ENCODE assay signal across 13 cellular contexts in genomic region chr11:2945757-2946287, GRCh38. TPM values are rescaled to one million over a fixed set of nuclear protein-coding genes. Genes with fewer than 3 reads are reported as not detected.
A peak's percentile ranks its signal among the peaks of the same experiment; 100 is the strongest.
DNase-seq lines count a peak whose midpoint lies in the region; ATAC-seq, FAIRE-seq and TF ChIP-seq lines count a peak whose summit lies in the region.
"Had no signal": no experiment of that assay in that cellular context is flagged by ENCODE, and none has a peak within 500 bp of the region (broad histone marks: within the 10 kb centered on the region; RNA-seq: fewer than 3 reads in every experiment).

No MANE protein-coding gene starts in this region.

- H3K27ac Mint-ChIP-seq in astrocyte (ENCODE audit: unreplicated experiment) (peak overlapping the region; percentile 77), natural killer cell (peak overlapping the region; percentile 49 to 81)

- peaks cover 15% of the 10 kb centered on the region for H4K20me1 ChIP-seq in astrocyte (ENCODE audit: insufficient read depth, low read length)

- TF ChIP-seq CTCF in left ventricle myocardium inferior (IDR thresholded peaks at IDR 0.05; ENCODE audit: borderline replicate concordance) (no peak), right atrium auricular region (IDR thresholded peaks at IDR 0.05) (no peak), astrocyte (IDR thresholded peaks at IDR 0.05; ENCODE audit: insufficient read depth, low read depth, low read length) (no peak), natural killer cell (IDR thresholded peaks at IDR 0.05) (no peak), vagina (IDR thresholded peaks at IDR 0.05) (no peak)

- FAIRE-seq in astrocyte (lab: Jason Lieb, UNC) (no peak), urothelium cell line (lab: Jason Lieb, UNC) (no peak)
- FAIRE-seq: HepG2 had no signal

- H3K4me3 ChIP-seq in left ventricle myocardium inferior (peak overlapping the region; percentile 49), right atrium auricular region (no peak overlapping the region), astrocyte (ENCODE audit: insufficient read depth, low read depth, low read length) (no peak overlapping the region), vagina (no peak overlapping the region)
- H3K4me3 ChIP-seq: PC-9 had no signal

- peak overlapping the region; percentile 3 for H3K9ac ChIP-seq in astrocyte (ENCODE audit: low read length)

- H3K27me3 Mint-ChIP-seq in astrocyte (ENCODE audit: low read depth, unreplicated experiment) (no peaks in the 10 kb centered on the region), natural killer cell (ENCODE audit: low read depth in 2 of 2) (no peaks in the 10 kb centered on the region)

- H3K4me1 ChIP-seq in left ventricle myocardium inferior (peaks cover 40% of the 10 kb centered on the region), right atrium auricular region (peaks cover 0 to 40% of the 10 kb centered on the region in 2 donors), astrocyte (ENCODE audit: insufficient read depth, low read length) (peaks cover 35% of the 10 kb centered on the region), vagina (peaks cover 18% of the 10 kb centered on the region)
- H3K4me1 ChIP-seq: foreskin keratinocyte had no signal

- ATAC-seq in natural killer cell (no peak), HG03095 (IDR thresholded peaks at IDR 0.05; ENCODE audit: unreplicated experiment) (no peak)
- ATAC-seq: HepG2 had no signal

- DNase-seq in left ventricle myocardium inferior (no peak), right atrium auricular region (ENCODE audit: low spot score) (no peak), astrocyte (ENCODE audit: low read depth) (no peak), natural killer cell (no peak), vagina (ENCODE audit: extremely low spot score in 2 of 2) (no peak), urothelium cell line (ENCODE audit: low spot score) (no peak), DMS153 (lab: John Stamatoyannopoulos, UW) (no peak)
- DNase-seq: activated CD4-positive, CD25-positive, alpha-beta regulatory T cell treated with anti-CD3 and anti-CD28 coated beads, Interleukin-2, amount 50 U/mL, for 72 hours; foreskin keratinocyte; NCI-H2029 treated with DMSO at 0.1 percent for 48 hours; PC-9 had no signal

- H2AFZ ChIP-seq in astrocyte (ENCODE audit: low read depth, low read length), result no peak overlapping the region
- H2AFZ ChIP-seq: PC-9 had no signal

- peaks cover 39% of the 10 kb centered on the region for H3K79me2 ChIP-seq in astrocyte (ENCODE audit: insufficient read depth, low read length)

- TF ChIP-seq POLR2A in vagina (IDR thresholded peaks at IDR 0.05), result no peak

- no peaks in the 10 kb centered on the region for H3K9me3 Mint-ChIP-seq in astrocyte (ENCODE audit: unreplicated experiment)
- H3K9me3 Mint-ChIP-seq in natural killer cell, result no peaks in the 10 kb centered on the region

- intact Hi-C loops in left ventricle myocardium inferior (cut with micrococcal nuclease), result no loop called here
- intact Hi-C loops in natural killer cell (cut with micrococcal nuclease), result no loop called here
- intact Hi-C loops in vagina (cut with DNase I), result no loop called here

- peak overlapping the region; percentile 34 for H3K4me3 Mint-ChIP-seq in astrocyte (ENCODE audit: unreplicated experiment)
- H3K4me3 Mint-ChIP-seq in natural killer cell, result peak overlapping the region; percentile 49

- H3K36me3 Mint-ChIP-seq in astrocyte (ENCODE audit: low read depth, unreplicated experiment), result peaks cover 23% of the 10 kb centered on the region
- peaks cover 7% of the 10 kb centered on the region for H3K36me3 Mint-ChIP-seq in natural killer cell

- H3K36me3 ChIP-seq in left ventricle myocardium inferior (peaks cover 38% of the 10 kb centered on the region), right atrium auricular region (peaks cover 17% of the 10 kb centered on the region), astrocyte (ENCODE audit: insufficient read depth, low read length) (peaks cover 41% of the 10 kb centered on the region), vagina (peaks cover 0 to 28% of the 10 kb centered on the region in 2 donors)

- peak overlapping the region; percentile 82 for H3K4me2 ChIP-seq in astrocyte (ENCODE audit: low read length)
- H3K4me2 ChIP-seq: PC-9 had no signal

- H3K27ac ChIP-seq in left ventricle myocardium inferior (replicated peaks) (peak overlapping the region; percentile 72), right atrium auricular region (peak overlapping the region in 1 of 2 donors; percentile 62), astrocyte (ENCODE audit: low read depth, low read length) (no peak overlapping the region), vagina (peak overlapping the region; percentile 16)
- H3K27ac ChIP-seq: foreskin keratinocyte, PC-9 had no signal

- H3K9me3 ChIP-seq in left ventricle myocardium inferior (replicated peaks) (no peaks in the 10 kb centered on the region), right atrium auricular region (no peaks in the 10 kb centered on the region), astrocyte (ENCODE audit: insufficient read depth, low read depth, low read length) (no peaks in the 10 kb centered on the region), vagina (no peaks in the 10 kb centered on the region)

- peaks cover 44% of the 10 kb centered on the region for H3K4me1 Mint-ChIP-seq in astrocyte (ENCODE audit: low read depth, unreplicated experiment)
- H3K4me1 Mint-ChIP-seq in natural killer cell, result peaks cover 26 to 28% of the 10 kb centered on the region in 2 donors

- H3K27me3 ChIP-seq in left ventricle myocardium inferior (ENCODE audit: low read depth) (no peaks in the 10 kb centered on the region), right atrium auricular region (no peaks in the 10 kb centered on the region), astrocyte (ENCODE audit: insufficient read depth, low read length) (no peaks in the 10 kb centered on the region), vagina (no peaks in the 10 kb centered on the region)
- H3K27me3 ChIP-seq: foreskin keratinocyte had no signal

RNA-seq across cellular contexts. Expression of gene PHLDA2, which starts 16.6 kb away (rescaled TPM):
- total RNA-seq in left ventricle myocardium inferior (not detected), right atrium auricular region (1 to 10 TPM; 1.8 to 2.6 TPM), astrocyte (78.8 and 80.8 TPM in 2 replicates), natural killer cell (1 to 10 TPM in 2 of 3 donors, under 1 TPM in 1; 0.79 to 3.2 (median 2.2) TPM), vagina (43.5 TPM)

RNA-seq across cellular contexts. Expression of gene NAP1L4, which starts 46.3 kb away (rescaled TPM):
- total RNA-seq in left ventricle myocardium inferior (175 TPM), right atrium auricular region (100 to 1,000 TPM in 1 of 2 donors, 10 to 100 TPM in 1; 79.2 to 128 TPM), astrocyte (129 and 153 TPM in 2 replicates), natural killer cell (100 to 1,000 TPM; 219 to 244 (median 237) TPM), vagina (108 TPM)

Comparison
In these comparisons a context has a peak if more than half of its experiments do, and no peak if none do; other contexts are left out.
1. RNA of gene PHLDA2, which starts 16.6 kb away (total RNA-seq): 78.8 to 80.8 TPM in astrocyte and 43.5 TPM in vagina (single experiment); 1.8 to 2.6 TPM in right atrium auricular region, 0.79 to 3.2 TPM in natural killer cell and not detected in left ventricle myocardium inferior (single experiment); every median in the first group is over 10 times any median in the second.